ENCODE assay signal across 19 cellular contexts in genomic region chr14:34234258-34234657, GRCh38.
"Had no signal": no experiment of that assay in that cellular context is flagged by ENCODE, and none has a peak within 500 bp of the region (broad histone marks: within the 10 kb centered on the region; RNA-seq: fewer than 3 reads in every experiment).

No MANE protein-coding gene starts in this region.

- H3K9me3 ChIP-seq: esophagus squamous epithelium, left lung, prostate gland, testis, tibial nerve had no signal

- H3K27ac ChIP-seq: cardiac muscle cell, epithelial cell of prostate, left lung, parathyroid adenoma, prostate gland, testis, tibial nerve had no signal

- H3K27me3 ChIP-seq: cardiac muscle cell, esophagus squamous epithelium, left lung, testis, tibial nerve had no signal

- H3K4me1 ChIP-seq: left lung, parathyroid adenoma, prostate gland, testis had no signal

- H3K4me3 ChIP-seq: cardiac muscle cell, esophagus squamous epithelium, left lung, lung, prostate gland, testis, tibial nerve had no signal

- ATAC-seq: effector memory CD8-positive, alpha-beta T cell; left lung; naive thymus-derived CD4-positive, alpha-beta T cell; stimulated activated memory B cell treated with anti-CD40 and anti-IgM and Interleukin-4, amounts not matched to agents 10 μg/mL and 1 μg/mL and 100 μg/mL, for 72 hours had no signal

- DNase-seq: cerebellar nuclear complex; effector memory CD8-positive, alpha-beta T cell; esophagus squamous epithelium; foreskin fibroblast; islet precursor cell; left lung; mesenchymal stem cell; midbrain; naive thymus-derived CD4-positive, alpha-beta T cell; nephron progenitor cell; stimulated activated CD4-positive, alpha-beta T cell treated with anti-CD3 and anti-CD28 coated beads, Interleukin-4, amount 100 ng/mL, for 24 hours; testis had no signal

- H3K9ac ChIP-seq: parathyroid adenoma had no signal

- H3K36me3 ChIP-seq: cardiac muscle cell, esophagus squamous epithelium, left lung, prostate gland, tibial nerve had no signal
